29 cellular contexts compared by ENCODE assay signal in the genomic region with DNA sequence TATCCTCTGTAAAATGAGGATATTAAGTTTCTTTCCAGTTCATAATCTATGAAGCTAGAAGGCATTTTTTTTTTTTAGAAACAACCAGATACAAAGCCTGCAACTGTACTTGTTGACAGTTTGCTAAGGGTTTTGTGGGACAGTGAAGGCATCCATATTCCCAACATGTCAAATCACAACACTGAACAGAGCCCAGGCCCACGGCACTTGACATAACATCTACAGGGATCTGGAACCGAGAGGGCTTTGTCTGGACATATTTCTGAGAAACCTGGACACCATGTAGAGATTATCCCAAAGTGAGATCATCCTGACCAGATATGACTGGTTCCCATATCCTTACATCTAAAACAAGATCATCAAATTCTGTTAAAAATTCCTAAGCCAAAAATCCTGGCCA.
"Had no signal": no experiment of that assay in that cellular context is flagged by ENCODE, and none has a peak within 500 bp of the region (broad histone marks: within the 10 kb centered on the region; RNA-seq: fewer than 3 reads in every experiment).

No MANE protein-coding gene starts in this region.

- DNase-seq: activated B cell treated with CpG ODN at 0.5 μM for 24 hours; activated CD4-positive, alpha-beta memory T cell treated with anti-CD3 and anti-CD28 coated beads for 36 hours; activated CD4-positive, alpha-beta T cell treated with anti-CD3 and anti-CD28 coated beads for 4 hours; activated CD4-positive, alpha-beta T cell treated with anti-CD3 and anti-CD28 coated beads, Interleukin-2, amount 10 ng/mL, durations not matched to agents 24 days and 14 days; activated CD4-positive, alpha-beta T cell treated with anti-CD3 and anti-CD28 coated beads, Interleukin-2, amount 50 U/mL, for 1 hour; activated CD4-positive, alpha-beta T cell treated with anti-CD3 and anti-CD28 coated beads, Interleukin-2, amount 50 U/mL, for 4 hours; activated CD4-positive, CD25-positive, alpha-beta regulatory T cell treated with anti-CD3 and anti-CD28 coated beads, Interleukin-2, amount 50 U/mL, for 72 hours; activated CD8-positive, alpha-beta memory T cell treated with anti-CD3 and anti-CD28 coated beads, Interleukin-2, amount 50 U/mL, for 4 hours; activated CD8-positive, alpha-beta T cell treated with anti-CD3 and anti-CD28 coated beads for 36 hours; activated effector memory CD4-positive, alpha-beta T cell treated with anti-CD3 and anti-CD28 coated beads, Interleukin-2, amount 50 U/mL, for 16 hours; activated gamma-delta T cell treated with Interleukin-2 at 50 U/mL for 16 hours; activated naive CD4-positive, alpha-beta T cell; activated naive CD4-positive, alpha-beta T cell treated with anti-CD3 and anti-CD28 coated beads for 36 hours; activated naive CD4-positive, alpha-beta T cell treated with anti-CD3 and anti-CD28 coated beads, Interleukin-2, amount 50 U/mL, for 16 hours; activated naive CD8-positive, alpha-beta T cell treated with anti-CD3 and anti-CD28 coated beads for 36 hours; activated T-cell treated with anti-CD3 and anti-CD28 coated beads for 4 hours; activated T-cell treated with anti-CD3 and anti-CD28 coated beads, Interleukin-2, amount 50 U/mL, for 1 hour; activated T-cell treated with anti-CD3 and anti-CD28 coated beads, Interleukin-2, amount 50 U/mL, for 4 hours; activated T-cell treated with anti-CD3 and anti-CD28 coated beads, Interleukin-2, amount 50 U/mL, for 72 hours; adrenal gland; central memory CD4-positive, alpha-beta T cell; T-helper 1 cell; T-helper 2 cell; T-helper 9 cell had no signal

- H3K36me3 ChIP-seq: adrenal gland, ascending aorta had no signal

- H3K27me3 ChIP-seq: adrenal gland, ascending aorta had no signal

- H3K4me3 ChIP-seq: adrenal gland, ascending aorta had no signal

- H3K27ac ChIP-seq: adrenal gland, ascending aorta, VCaP had no signal

- H3K4me1 ChIP-seq: adrenal gland, ascending aorta had no signal

- H3K9me3 ChIP-seq: adrenal gland, ascending aorta had no signal

- ATAC-seq: activated CD8-positive, alpha-beta T cell treated with anti-CD3 and anti-CD28 coated beads for 36 hours; activated naive CD4-positive, alpha-beta T cell treated with anti-CD3 and anti-CD28 coated beads, Interleukin-2, amount 50 U/mL, for 72 hours; activated T-cell treated with anti-CD3 and anti-CD28 coated beads, Interleukin-2, amount 50 U/mL, for 4 hours; activated T-cell treated with anti-CD3 and anti-CD28 coated beads, Interleukin-2, amount 50 U/mL, for 72 hours; activated T-helper 17 cell treated with anti-CD3 and anti-CD28 coated beads, Interleukin-2, amount 50 U/mL, for 72 hours had no signal

- FAIRE-seq: TTC549 had no signal
